2 cellular contexts compared by ENCODE assay signal in the genomic region with DNA sequence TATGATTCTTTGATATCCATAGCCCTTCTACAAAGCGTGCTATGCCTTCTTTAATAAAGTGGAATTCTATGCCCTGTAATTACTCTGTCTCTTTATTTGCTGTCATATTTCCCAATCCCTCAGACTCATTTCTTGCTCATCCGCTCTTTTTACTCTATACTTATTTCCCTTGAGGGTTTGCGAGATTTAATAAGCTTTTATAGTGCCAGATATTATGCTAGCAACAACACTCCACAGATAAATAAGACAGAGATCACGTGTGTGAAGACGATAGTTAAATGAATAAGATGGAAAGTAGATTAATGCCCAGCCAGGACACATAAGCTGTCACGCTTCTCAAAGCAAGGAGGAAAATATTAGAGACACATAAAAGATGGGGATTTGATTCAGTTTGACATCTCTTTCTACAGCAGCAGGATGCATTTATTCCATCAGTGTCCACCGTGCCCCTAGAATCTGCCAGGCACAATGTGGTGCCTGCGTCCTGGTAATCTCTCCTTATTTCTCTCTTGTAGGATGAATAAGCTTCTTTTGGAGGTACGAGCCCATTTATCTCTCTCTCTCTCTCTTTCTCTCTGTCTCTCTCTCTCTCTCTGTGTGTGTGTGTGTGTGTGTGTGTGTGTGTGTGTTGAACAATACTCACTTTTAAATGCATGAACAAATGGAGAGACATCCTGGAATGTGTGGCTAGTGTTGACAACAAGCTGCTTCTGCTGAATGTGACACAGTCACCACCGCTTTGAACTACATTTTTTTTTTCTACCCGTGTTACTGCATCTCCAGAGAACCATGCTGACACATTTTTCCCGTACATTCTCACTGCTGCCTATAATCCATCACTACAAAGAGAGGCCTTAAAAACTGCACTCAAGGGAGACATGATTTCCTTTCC.
TF ChIP-seq lines count a peak whose summit lies in the region.

No MANE protein-coding gene starts in this region.

TF ChIP-seq in H1, 55 proteins besides CTCF, POLR2A, EP300 and RAD21 (continued from another document):
- no peak for TF ChIP-seq ZNF274 (IDR thresholded peaks at IDR 0.05; ENCODE audit: borderline replicate concordance, extremely low read depth, low read length)
- TF ChIP-seq PHF8 (conservative IDR thresholded peaks at IDR 0.05; ENCODE audit: low read depth, low read length): no peak
- no peak for TF ChIP-seq RFX5 (IDR thresholded peaks at IDR 0.05; ENCODE audit: borderline replicate concordance, low read depth, low read length)
- TF ChIP-seq NRF1 (IDR thresholded peaks at IDR 0.05; ENCODE audit: low read depth, low read length): no peak
- no peak for TF ChIP-seq SIX5 (IDR thresholded peaks at IDR 0.05; ENCODE audit: low read depth, low read length)
- no peak for TF ChIP-seq TAF7 (optimal IDR thresholded peaks at IDR 0.05; ENCODE audit: borderline replicate concordance, low read depth, low read length)
- TF ChIP-seq BCL11A (IDR thresholded peaks at IDR 0.05; ENCODE audit: low read depth in 2 of 2, low read length in 2 of 2): no peak
- TF ChIP-seq KDM4A (IDR thresholded peaks at IDR 0.05; ENCODE audit: low read depth, low read length, severe bottlenecking): no peak
- TF ChIP-seq FOSL1 (IDR thresholded peaks at IDR 0.05; ENCODE audit: insufficient read depth, low read depth, low read length): no peak

TF ChIP-seq in WTC11, 78 proteins besides CTCF, POLR2A, EP300 and RAD21 (continued from another document):
- TF ChIP-seq, protein P1, sequence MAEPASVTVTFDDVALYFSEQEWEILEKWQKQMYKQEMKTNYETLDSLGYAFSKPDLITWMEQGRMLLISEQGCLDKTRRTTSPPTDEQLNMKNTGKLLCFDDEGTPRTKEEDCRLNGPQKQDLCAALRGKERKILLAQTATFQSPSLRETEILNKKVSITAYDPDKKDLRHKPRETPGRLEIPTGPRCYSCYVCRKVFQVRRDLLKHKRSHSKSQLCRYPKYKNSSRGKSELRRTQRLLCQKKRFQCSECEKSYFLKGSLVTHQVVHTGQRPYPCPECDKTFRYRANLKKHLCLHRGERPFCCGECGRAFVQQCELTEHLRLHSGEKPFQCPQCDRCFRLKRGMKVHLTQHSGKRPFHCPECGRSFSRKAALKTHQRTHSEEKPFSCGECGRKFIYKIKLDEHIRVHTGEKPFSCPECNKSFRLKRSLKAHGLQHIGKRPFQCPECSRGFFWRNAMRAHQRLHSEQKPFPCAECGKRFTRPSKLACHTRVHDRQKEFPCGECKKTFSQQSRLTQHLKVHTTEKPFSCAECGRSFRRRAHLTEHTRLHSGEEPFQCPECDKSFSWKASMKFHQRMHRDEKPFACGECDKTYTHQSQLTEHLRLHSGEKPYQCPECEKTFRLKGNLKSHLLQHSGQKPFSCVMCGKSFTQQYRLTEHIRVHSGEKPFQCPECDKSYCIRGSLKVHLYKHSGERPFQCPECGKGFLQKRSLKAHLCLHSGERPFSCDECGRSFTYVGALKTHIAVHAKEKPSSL (CRISPR knock-in tag; conservative IDR thresholded peaks at IDR 0.05): no peak
- TF ChIP-seq CBFB (CRISPR knock-in tag; IDR thresholded peaks at IDR 0.05; ENCODE audit: low read depth) (no peak), NFYB (CRISPR knock-in tag; conservative IDR thresholded peaks at IDR 0.05; ENCODE audit: low read depth) (no peak)
